21 cellular contexts compared by ENCODE assay signal in genomic region chr15:75598361-75598760, GRCh38. TPM values are rescaled to one million over a fixed set of nuclear protein-coding genes. Genes with fewer than 3 reads are reported as not detected.
DNase-seq lines count a peak whose midpoint lies in the region; ATAC-seq and TF ChIP-seq lines count a peak whose summit lies in the region.
"Had no signal": no experiment of that assay in that cellular context is flagged by ENCODE, and none has a peak within 500 bp of the region (broad histone marks: within the 10 kb centered on the region; RNA-seq: fewer than 3 reads in every experiment).

No MANE protein-coding gene starts in this region.

- peak overlapping the region; percentile 90 for H3K27ac Mint-ChIP-seq in activated T-helper 17 cell treated with anti-CD3 and anti-CD28 coated beads, Interleukin-2, amount 50 U/mL, for 72 hours
- H3K27ac Mint-ChIP-seq: GM23338; stimulated activated memory B cell treated with anti-CD40 and anti-IgM and Interleukin-4, amounts not matched to agents 10 μg/mL and 1 μg/mL and 100 μg/mL, for 72 hours had no signal

- H3K36me3 ChIP-seq in A673 (ENCODE audit: insufficient read depth, low read length, poor library complexity, severe bottlenecking): peaks cover 34% of the 10 kb centered on the region
- peaks cover 90 to 99% (median 97%) of the 10 kb centered on the region in 11 experiments for H3K36me3 ChIP-seq in BLaER1 treated with 17β-estradiol and CSF1 and Interleukin-3, amounts not matched to agents 10 nM and 100 nM
- peaks cover 43 to 87% of the 10 kb centered on the region in 2 experiments for H3K36me3 ChIP-seq in mesenchymal stem cell (ENCODE audit: control insufficient read depth in 1 of 2, insufficient read depth in 2 of 2, low read depth in 1 of 2, low read length in 2 of 2)
- peaks cover 6% of the 10 kb centered on the region for H3K36me3 ChIP-seq in PC-9 (ENCODE audit: low read depth)

- H3K9ac ChIP-seq in BLaER1 treated with 17β-estradiol and CSF1 and Interleukin-3, amounts not matched to agents 10 nM and 100 nM: peak overlapping the region in 2 of 11 experiments; percentile 21 to 59; a peak in 3 of 22 replicates
- H3K9ac ChIP-seq in mesenchymal stem cell (ENCODE audit: low read length): no peak overlapping the region

- no peak overlapping the region for H2BK15ac ChIP-seq in mesenchymal stem cell (ENCODE audit: low read depth, poor library complexity, severe bottlenecking)

- no peaks in the 10 kb centered on the region for H3K79me2 ChIP-seq in PC-9 (ENCODE audit: low read depth)

- peaks cover 90% of the 10 kb centered on the region for H3K36me3 Mint-ChIP-seq in activated T-helper 17 cell treated with anti-CD3 and anti-CD28 coated beads, Interleukin-2, amount 50 U/mL, for 72 hours (ENCODE audit: low read depth)

- H3K18ac ChIP-seq in mesenchymal stem cell (ENCODE audit: low read depth in 1 of 2, low read length in 2 of 2): peak overlapping the region in 1 of 2 experiments; percentile 67

- peak overlapping the region; percentile 65 to 72 for H2BK12ac ChIP-seq in mesenchymal stem cell (ENCODE audit: low read length in 2 of 2)

- H3K4me1 ChIP-seq in A673 (ENCODE audit: insufficient read depth, low read length, poor library complexity, severe bottlenecking) (peaks cover 33% of the 10 kb centered on the region), mesenchymal stem cell (ENCODE audit: control insufficient read depth, insufficient read depth, low read depth, low read length) (no peaks in the 10 kb centered on the region), PC-9 (replicated peaks; ENCODE audit: insufficient read depth) (no peaks in the 10 kb centered on the region)
- peaks cover 16 to 24% (median 18%) of the 10 kb centered on the region in 10 experiments for H3K4me1 ChIP-seq in BLaER1 treated with 17β-estradiol and CSF1 and Interleukin-3, amounts not matched to agents 10 nM and 100 nM

- no peak overlapping the region for H3K14ac ChIP-seq in mesenchymal stem cell (ENCODE audit: low read length in 2 of 2)

- BruUV-seq in A673 (replicated peaks; lab: Mats Ljungman, UMichigan) (no TSS peak), PC-9 (replicated peaks; lab: Mats Ljungman, UMichigan) (no TSS peak)

- no peak overlapping the region for H2BK5ac ChIP-seq in mesenchymal stem cell (ENCODE audit: low read depth, low read length, poor library complexity, severe bottlenecking)

- H3K79me1 ChIP-seq in mesenchymal stem cell (replicated peaks; ENCODE audit: low read length, poor library complexity, severe bottlenecking): peaks cover 4% of the 10 kb centered on the region

- H4K20me1 ChIP-seq in BLaER1 treated with 17β-estradiol and CSF1 and Interleukin-3, amounts not matched to agents 10 nM and 100 nM: peaks cover 0 to 35% (median 11%) of the 10 kb centered on the region in 11 experiments; a peak in 13 of 22 replicates
- H4K20me1 ChIP-seq in PC-9 (ENCODE audit: insufficient read depth): peaks cover 3% of the 10 kb centered on the region; the same call in 1 of the 2 replicates

- H3K27ac ChIP-seq in A673 (ENCODE audit: low read depth, low read length, poor library complexity, severe bottlenecking): peak overlapping the region; percentile 85
- H3K27ac ChIP-seq in BLaER1 treated with 17β-estradiol and CSF1 and Interleukin-3, amounts not matched to agents 10 nM and 100 nM: no peak overlapping the region
- H3K27ac ChIP-seq in mesenchymal stem cell (ENCODE audit: low read length, poor library complexity, severe bottlenecking): no peak overlapping the region
- H3K27ac ChIP-seq in PC-9: no peak overlapping the region
- H3K27ac ChIP-seq: esophagus squamous epithelium had no signal

- CTCF ChIA-PET in A673 (lab: Charles Lee): interaction anchor here (0.7 kb wide), 1 partner anchor 21 kb away, joined by 3 read pairs; no protein-coding TSS in a partner anchor
- CTCF ChIA-PET in PC-9 (lab: Charles Lee): interaction anchor here (1.1 kb wide), 1 partner anchor 88 kb away, joined by 3 read pairs; no protein-coding TSS in a partner anchor

- no peak for ATAC-seq in activated T-helper 17 cell treated with anti-CD3 and anti-CD28 coated beads, Interleukin-2, amount 50 U/mL, for 72 hours (replicated peaks)
- no peak for ATAC-seq in HG03457 (IDR thresholded peaks at IDR 0.05; ENCODE audit: unreplicated experiment)
- ATAC-seq: naive thymus-derived CD8-positive, alpha-beta T cell; stimulated activated memory B cell treated with anti-CD40 and anti-IgM and Interleukin-4, amounts not matched to agents 10 μg/mL and 1 μg/mL and 100 μg/mL, for 72 hours had no signal

- no peak overlapping the region for H2AFZ ChIP-seq in mesenchymal stem cell (ENCODE audit: low read depth, low read length)
- H2AFZ ChIP-seq in PC-9: no peak overlapping the region
- H2AFZ ChIP-seq: GM23338 had no signal

- H3K27me3 ChIP-seq in A673 (replicated peaks; ENCODE audit: insufficient read depth, low read depth, low read length, poor library complexity) (no peaks in the 10 kb centered on the region), mesenchymal stem cell (ENCODE audit: control insufficient read depth in 1 of 2, insufficient read depth in 1 of 2, low read length in 2 of 2) (no peaks in the 10 kb centered on the region), PC-9 (ENCODE audit: insufficient read depth, low read depth) (no peaks in the 10 kb centered on the region)
- H3K27me3 ChIP-seq in BLaER1 treated with 17β-estradiol and CSF1 and Interleukin-3, amounts not matched to agents 10 nM and 100 nM: no peaks in the 10 kb centered on the region
- H3K27me3 ChIP-seq: esophagus squamous epithelium, sigmoid colon, tibial nerve had no signal

- H3K4me3 ChIP-seq in A673 (ENCODE audit: low read depth, low read length, poor library complexity, severe bottlenecking) (no peak overlapping the region), mesenchymal stem cell (ENCODE audit: insufficient read depth in 1 of 2, low read depth in 1 of 2, low read length in 2 of 2) (no peak overlapping the region), PC-9 (no peak overlapping the region)
- H3K4me3 ChIP-seq in BLaER1 treated with 17β-estradiol and CSF1 and Interleukin-3, amounts not matched to agents 10 nM and 100 nM: no peak overlapping the region
- H3K4me3 ChIP-seq: esophagus squamous epithelium, GM23338, K562, sigmoid colon, tibial nerve had no signal

- H3K27me3 Mint-ChIP-seq in activated T-helper 17 cell treated with anti-CD3 and anti-CD28 coated beads, Interleukin-2, amount 50 U/mL, for 72 hours: no peaks in the 10 kb centered on the region
- H3K27me3 Mint-ChIP-seq: naive thymus-derived CD8-positive, alpha-beta T cell; stimulated activated memory B cell treated with anti-CD40 and anti-IgM and Interleukin-4, amounts not matched to agents 10 μg/mL and 1 μg/mL and 100 μg/mL, for 72 hours had no signal

- H3K9me3 ChIP-seq in A673 (ENCODE audit: low read depth, low read length, poor library complexity, severe bottlenecking) (no peaks in the 10 kb centered on the region), mesenchymal stem cell (ENCODE audit: control insufficient read depth, low read length) (no peaks in the 10 kb centered on the region), PC-9 (ENCODE audit: insufficient read depth, low read depth) (no peaks in the 10 kb centered on the region)
- H3K9me3 ChIP-seq in BLaER1 treated with 17β-estradiol and CSF1 and Interleukin-3, amounts not matched to agents 10 nM and 100 nM (replicated peaks in 1 of 11): no peaks in the 10 kb centered on the region
- H3K9me3 ChIP-seq: esophagus squamous epithelium, sigmoid colon, tibial nerve had no signal

- H4K8ac ChIP-seq in mesenchymal stem cell (ENCODE audit: low read length): no peak overlapping the region

- DNase-seq in A673 (ENCODE audit: low spot score) (no peak), mesenchymal stem cell (no peak), COR-L47 (lab: John Stamatoyannopoulos, UW) (no peak), PC-9 (no peak)
- DNase-seq: activated gamma-delta T cell; aorta; effector CD8-positive, alpha-beta T cell; esophagus squamous epithelium; NCI-H187 treated with DMSO at 0.1 percent for 48 hours; NCI-H2227 treated with DMSO at 0.1 percent for 48 hours; NCI-H82; SHP77; sigmoid colon had no signal

- H3K4me1 Mint-ChIP-seq in activated T-helper 17 cell treated with anti-CD3 and anti-CD28 coated beads, Interleukin-2, amount 50 U/mL, for 72 hours: peaks cover 25% of the 10 kb centered on the region
- H3K4me1 Mint-ChIP-seq: GM23338; stimulated activated memory B cell treated with anti-CD40 and anti-IgM and Interleukin-4, amounts not matched to agents 10 μg/mL and 1 μg/mL and 100 μg/mL, for 72 hours had no signal

- H2BK120ac ChIP-seq in mesenchymal stem cell (ENCODE audit: low read depth, low read length): no peak overlapping the region

- no peak overlapping the region for H2AK5ac ChIP-seq in mesenchymal stem cell (ENCODE audit: low read length, severe bottlenecking)

- H3K23ac ChIP-seq in mesenchymal stem cell (ENCODE audit: low read length in 2 of 2): peak overlapping the region in 1 of 2 experiments; percentile 23

- H3K9me3 Mint-ChIP-seq in activated T-helper 17 cell treated with anti-CD3 and anti-CD28 coated beads, Interleukin-2, amount 50 U/mL, for 72 hours: no peaks in the 10 kb centered on the region
- H3K9me3 Mint-ChIP-seq: GM23338; naive thymus-derived CD8-positive, alpha-beta T cell; stimulated activated memory B cell treated with anti-CD40 and anti-IgM and Interleukin-4, amounts not matched to agents 10 μg/mL and 1 μg/mL and 100 μg/mL, for 72 hours had no signal

- POLR2A ChIA-PET in A673 (lab: Charles Lee; ENCODE audit: low non-redundant PET): no interaction called here
- POLR2A ChIA-PET in PC-9 (lab: Charles Lee; ENCODE audit: unreplicated experiment): no interaction called here

- peak overlapping the region in 10 of 11 experiments; percentile 5 to 68 (median 24); a peak in 10 of 22 replicates for H3K4me2 ChIP-seq in BLaER1 treated with 17β-estradiol and CSF1 and Interleukin-3, amounts not matched to agents 10 nM and 100 nM
- H3K4me2 ChIP-seq in mesenchymal stem cell (ENCODE audit: low read length, poor library complexity, severe bottlenecking): no peak overlapping the region
- H3K4me2 ChIP-seq in PC-9: no peak overlapping the region
- H3K4me2 ChIP-seq: GM23338 had no signal

- H3K4me3 Mint-ChIP-seq in activated T-helper 17 cell treated with anti-CD3 and anti-CD28 coated beads, Interleukin-2, amount 50 U/mL, for 72 hours: peak overlapping the region; percentile 72
- H3K4me3 Mint-ChIP-seq: GM23338; stimulated activated memory B cell treated with anti-CD40 and anti-IgM and Interleukin-4, amounts not matched to agents 10 μg/mL and 1 μg/mL and 100 μg/mL, for 72 hours had no signal

- 97% methylated on average over 4 of the region's 4 CpGs for WGBS in mesenchymal stem cell

- no peak for TF ChIP-seq CTCF in A673 (conservative IDR thresholded peaks at IDR 0.05; ENCODE audit: low read depth, low read length)
- no peak for TF ChIP-seq CTCF in PC-9 (conservative IDR thresholded peaks at IDR 0.05)

- intact Hi-C loops in A673 (cut with micrococcal nuclease; ENCODE audit: unreplicated experiment): loop anchor here (5.0 kb wide), 1 partner anchor 146 kb away; the partner anchor contains the start of gene SIN3A
- intact Hi-C loops in PC-9 (cut with micrococcal nuclease; ENCODE audit: unreplicated experiment): no loop called here

- H3F3A ChIP-seq in PC-9 (ENCODE audit: insufficient read depth, low read depth): no peaks in the 10 kb centered on the region

- H3K4ac ChIP-seq in mesenchymal stem cell (ENCODE audit: low read depth in 1 of 2, low read length in 2 of 2): peak overlapping the region in 1 of 2 experiments; percentile 62

- H3K9me2 ChIP-seq in PC-9 (ENCODE audit: insufficient read depth): no peaks in the 10 kb centered on the region

- peak overlapping the region; percentile 80 for H4K91ac ChIP-seq in mesenchymal stem cell (ENCODE audit: low read length)

RNA-seq across cellular contexts. Expression of gene PTPN9, which starts 19.2 kb away (rescaled TPM):
- total RNA-seq in A673 (2021) (60.9 and 64.9 TPM in 2 replicates), PC-9 (2021) (22.4 and 24.1 TPM in 2 replicates)
- total RNA-seq in activated T-helper 17 cell treated with anti-CD3 and anti-CD28 coated beads, Interleukin-2, amount 50 U/mL, for 72 hours: 10 to 100 TPM; 17.8 to 38.4 TPM
- 37.9 TPM for polyA plus RNA-seq in mesenchymal stem cell (2013, experiment 1 of 2)
- polyA plus RNA-seq in mesenchymal stem cell (2013, experiment 2 of 2): 37.5 TPM

RNA-seq across cellular contexts. Expression of gene SNUPN, which starts 27.2 kb away (rescaled TPM):
- total RNA-seq in A673 (2021) (32.8 and 34.6 TPM in 2 replicates), PC-9 (2021) (37.6 and 40.0 TPM in 2 replicates)
- total RNA-seq in activated T-helper 17 cell treated with anti-CD3 and anti-CD28 coated beads, Interleukin-2, amount 50 U/mL, for 72 hours: 10 to 100 TPM; 26.0 to 34.8 TPM
- polyA plus RNA-seq in mesenchymal stem cell (2013, experiment 1 of 2): 21.7 TPM
- polyA plus RNA-seq in mesenchymal stem cell (2013, experiment 2 of 2): 20.5 TPM

RNA-seq across cellular contexts. Expression of gene IMP3, which starts 41.7 kb away (rescaled TPM):
- total RNA-seq in A673 (2021): 76.5 and 84.5 TPM in 2 replicates
- total RNA-seq in activated T-helper 17 cell treated with anti-CD3 and anti-CD28 coated beads, Interleukin-2, amount 50 U/mL, for 72 hours: 100 to 1,000 TPM in 1 of 2 donors, 10 to 100 TPM in 1; 98.3 to 113 TPM
- 49.0 TPM for polyA plus RNA-seq in mesenchymal stem cell (2013, experiment 1 of 2)
- 48.8 TPM for polyA plus RNA-seq in mesenchymal stem cell (2013, experiment 2 of 2)
- total RNA-seq in PC-9 (2021): 45.4 and 53.0 TPM in 2 replicates

RNA-seq across cellular contexts. Expression of gene SNX33, which starts 49.4 kb away (rescaled TPM):
- total RNA-seq in A673 (2021): 3.4 and 5.6 TPM in 2 replicates
- total RNA-seq in activated T-helper 17 cell treated with anti-CD3 and anti-CD28 coated beads, Interleukin-2, amount 50 U/mL, for 72 hours: 10 to 100 TPM in 1 of 2 donors, 1 to 10 TPM in 1; 2.6 to 12.1 TPM
- 23.0 TPM for polyA plus RNA-seq in mesenchymal stem cell (2013, experiment 1 of 2)
- 22.6 TPM for polyA plus RNA-seq in mesenchymal stem cell (2013, experiment 2 of 2)
- 27.8 and 27.9 TPM in 2 replicates for total RNA-seq in PC-9 (2021)

Comparison
In these comparisons a context has a peak if more than half of its experiments do, and no peak if none do; other contexts are left out.
1. H3K4me2 ChIP-seq: peak in BLaER1 treated with 17β-estradiol and CSF1 and Interleukin-3, amounts not matched to agents 10 nM and 100 nM (10 of 11); none in mesenchymal stem cell (single experiment) and PC-9 (single experiment).